In the genomic region with DNA sequence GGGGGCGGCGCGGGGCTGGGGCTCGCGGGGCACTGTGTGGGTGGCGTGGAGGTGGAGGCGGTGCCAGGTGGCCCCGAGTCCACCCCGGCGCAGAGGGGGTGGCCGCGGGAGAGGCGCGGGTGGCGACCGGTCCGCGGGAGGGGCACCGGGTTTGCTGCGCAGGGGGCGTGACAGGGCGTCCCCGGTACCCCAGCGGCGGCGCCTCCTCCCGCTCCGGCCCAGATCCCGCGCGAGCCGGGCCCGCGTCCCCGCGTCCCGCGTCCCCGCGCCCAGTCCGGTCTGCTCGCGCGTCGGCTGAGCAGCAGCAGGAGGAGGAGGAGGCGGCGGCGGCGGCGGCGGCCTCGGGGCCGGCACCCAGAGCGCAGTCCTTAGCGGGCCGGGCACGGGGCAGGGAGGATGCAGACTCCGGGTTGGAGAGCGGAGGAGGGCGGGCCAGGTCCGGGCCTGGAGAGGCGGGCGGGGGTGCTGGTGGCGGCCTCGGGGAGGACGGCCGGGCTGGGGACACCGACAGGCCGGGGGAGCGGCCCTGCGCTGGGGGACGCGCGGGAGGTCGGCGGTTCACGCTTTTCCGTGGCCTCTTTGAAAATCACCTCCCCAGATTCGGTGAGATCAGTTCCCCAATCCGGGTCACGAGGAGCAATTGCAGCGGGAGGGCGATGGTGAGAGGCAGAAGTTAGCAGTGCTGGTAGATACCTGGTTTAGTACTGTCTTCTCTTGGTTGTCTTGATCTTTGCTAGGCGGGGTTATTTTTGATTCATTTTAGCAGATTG, we compare ENCODE assay signal across 8 cellular contexts. TPM values are rescaled to one million over a fixed set of nuclear protein-coding genes. Genes with fewer than 3 reads are reported as not detected.
DNase-seq lines count a peak whose midpoint lies in the region; ATAC-seq, FAIRE-seq and TF ChIP-seq lines count a peak whose summit lies in the region.

No MANE protein-coding gene starts in this region.

- POLR2A ChIA-PET in WTC11 (lab: Charles Lee), result interaction anchor here (0.5 to 0.6 kb wide), 3 partner anchors 35 to 157 kb away, joined by 3 to 6 read pairs (median 3); no protein-coding TSS in a partner anchor

- H3K9me3 Mint-ChIP-seq in WTC11, result no peaks in the 10 kb centered on the region
- no peaks in the 10 kb centered on the region for H3K9me3 Mint-ChIP-seq in dendritic cell treated with granulocyte-macrophage colony-stimulating factor and Interleukin-4, amounts not matched to agents 40 ng/mL and 50 ng/mL, for 4 days

- no peaks in the 10 kb centered on the region for H3K36me3 Mint-ChIP-seq in WTC11
- peaks cover 13% of the 10 kb centered on the region for H3K36me3 Mint-ChIP-seq in dendritic cell treated with granulocyte-macrophage colony-stimulating factor and Interleukin-4, amounts not matched to agents 40 ng/mL and 50 ng/mL, for 4 days (ENCODE audit: low read depth)

- peak; percentile 60 for ATAC-seq in HG02884 (IDR thresholded peaks at IDR 0.05; ENCODE audit: unreplicated experiment)
- peak; percentile 11 for ATAC-seq in WTC11

- peak overlapping the region; percentile 80; the same call in 1 of the 2 replicates for H3K27ac Mint-ChIP-seq in WTC11
- H3K27ac Mint-ChIP-seq in dendritic cell treated with granulocyte-macrophage colony-stimulating factor and Interleukin-4, amounts not matched to agents 40 ng/mL and 50 ng/mL, for 4 days, result peak overlapping the region; percentile 80

- H3K4me3 ChIP-seq in ACC112 (ENCODE audit: low read depth, low read length) (peak overlapping the region; percentile 86), liver (ENCODE audit: low read depth in 1 of 3, low read length in 3 of 3) (peak overlapping the region; percentile 93 to 95 (median 94))

- H3K9ac ChIP-seq in liver (ENCODE audit: low read depth in 1 of 2, low read length in 2 of 2), result peak overlapping the region in 1 of 2 donors; percentile 43

- peak in 1 of 2 donors; percentile 11 for TF ChIP-seq RAD21 in liver (IDR thresholded peaks at IDR 0.05)

- intact Hi-C loops in dendritic cell treated with granulocyte-macrophage colony-stimulating factor and Interleukin-4, amounts not matched to agents 40 ng/mL and 50 ng/mL, for 4 days (cut with micrococcal nuclease), result loop anchor here (1.0 to 5.0 kb wide), 2 partner anchors 37 to 120 kb away; no protein-coding TSS in a partner anchor

- H3K27me3 ChIP-seq in ACC112 (ENCODE audit: insufficient read depth, low read length) (no peaks in the 10 kb centered on the region), liver (ENCODE audit: control insufficient read depth in 4 of 4, insufficient read depth in 4 of 4, low read length in 3 of 4) (no peaks in the 10 kb centered on the region)

- no peak for TF ChIP-seq CTCF in WTC11 (IDR thresholded peaks at IDR 0.05)
- no peak for TF ChIP-seq CTCF in liver (IDR thresholded peaks at IDR 0.05; ENCODE audit: low read depth, low read length, missing input control)

- peak overlapping the region; percentile 86 for H3K4me3 Mint-ChIP-seq in WTC11
- H3K4me3 Mint-ChIP-seq in dendritic cell treated with granulocyte-macrophage colony-stimulating factor and Interleukin-4, amounts not matched to agents 40 ng/mL and 50 ng/mL, for 4 days, result peak overlapping the region; percentile 85

- peaks cover 8% of the 10 kb centered on the region; the same call in 1 of the 2 replicates for H3K27me3 Mint-ChIP-seq in WTC11 (ENCODE audit: low read depth)
- H3K27me3 Mint-ChIP-seq in dendritic cell treated with granulocyte-macrophage colony-stimulating factor and Interleukin-4, amounts not matched to agents 40 ng/mL and 50 ng/mL, for 4 days, result peaks cover 2% of the 10 kb centered on the region

- H3K4me1 ChIP-seq in ACC112 (ENCODE audit: control insufficient read depth, insufficient read depth, low read length, unreplicated experiment) (peaks cover 42% of the 10 kb centered on the region), liver (ENCODE audit: control insufficient read depth in 4 of 4, insufficient read depth in 4 of 4, low read length in 3 of 4) (peaks cover 10 to 40% (median 33%) of the 10 kb centered on the region in 4 donors)

- no peak overlapping the region for H2AFZ ChIP-seq in ACC112 (ENCODE audit: low read length, unreplicated experiment)

- peaks cover 65% of the 10 kb centered on the region for H3K79me2 ChIP-seq in ACC112 (ENCODE audit: control insufficient read depth, insufficient read depth, low read length, unreplicated experiment)

- H3K27ac ChIP-seq in ACC112 (ENCODE audit: low read depth, low read length) (peak overlapping the region; percentile 77), liver (ENCODE audit: low read depth in 1 of 2, low read length in 2 of 2) (peak overlapping the region; percentile 90 to 92)

- peak; percentile 90 for FAIRE-seq in GM18507 (lab: Jason Lieb, UNC)

- CTCF ChIA-PET in WTC11 (lab: Charles Lee), result interaction anchor here (0.8 to 5.9 kb wide), 5 partner anchors 9 to 126 kb away, joined by 3 to 45 read pairs (median 4); no protein-coding TSS in a partner anchor

- no peaks in the 10 kb centered on the region for H3K9me3 ChIP-seq in liver (ENCODE audit: control insufficient read depth in 4 of 4, low read length in 3 of 4)

- under 1% methylated on average over 84 of the region's 84 CpGs for WGBS in liver

- DNase-seq in GM18507 (ENCODE audit: extremely low spot score, insufficient read length, low read depth), result peak; percentile 55
- peak; percentile 49 for DNase-seq in NCI-H1694 (lab: John Stamatoyannopoulos, UW)
- peak; percentile 60 for DNase-seq in WTC11 (ENCODE audit: low spot score)
- DNase-seq in stimulated activated CD4-positive, alpha-beta T cell treated with anti-CD3 and anti-CD28 coated beads, TNF-alpha, amount 100 ng/mL, for 4 hours (ENCODE audit: low read depth in 3 of 3), result peak in 2 of 3 experiments; percentile 7 to 10

- H3K36me3 ChIP-seq in ACC112 (ENCODE audit: insufficient read depth, low read length), result no peaks in the 10 kb centered on the region
- H3K36me3 ChIP-seq in liver (ENCODE audit: control insufficient read depth in 4 of 4, insufficient read depth in 3 of 4, low read depth in 1 of 4, low read length in 3 of 4), result no peaks in the 10 kb centered on the region

- peaks cover 60% of the 10 kb centered on the region for H3K4me1 Mint-ChIP-seq in WTC11
- peaks cover 42% of the 10 kb centered on the region for H3K4me1 Mint-ChIP-seq in dendritic cell treated with granulocyte-macrophage colony-stimulating factor and Interleukin-4, amounts not matched to agents 40 ng/mL and 50 ng/mL, for 4 days (ENCODE audit: low read depth)

TF ChIP-seq in WTC11, 78 proteins besides CTCF, POLR2A, EP300 and RAD21 (continues in another document):
- TF ChIP-seq MYBL2 (CRISPR knock-in tag; IDR thresholded peaks at IDR 0.05) (no peak), ZNF138 (CRISPR knock-in tag; conservative IDR thresholded peaks at IDR 0.05) (no peak), TEAD1 (CRISPR knock-in tag; IDR thresholded peaks at IDR 0.05) (no peak), FOXK1 (CRISPR knock-in tag; IDR thresholded peaks at IDR 0.05) (no peak), NR2C2 (CRISPR knock-in tag; IDR thresholded peaks at IDR 0.05) (no peak), JAZF1 (CRISPR knock-in tag; IDR thresholded peaks at IDR 0.05) (no peak)
- TF ChIP-seq, protein P1, sequence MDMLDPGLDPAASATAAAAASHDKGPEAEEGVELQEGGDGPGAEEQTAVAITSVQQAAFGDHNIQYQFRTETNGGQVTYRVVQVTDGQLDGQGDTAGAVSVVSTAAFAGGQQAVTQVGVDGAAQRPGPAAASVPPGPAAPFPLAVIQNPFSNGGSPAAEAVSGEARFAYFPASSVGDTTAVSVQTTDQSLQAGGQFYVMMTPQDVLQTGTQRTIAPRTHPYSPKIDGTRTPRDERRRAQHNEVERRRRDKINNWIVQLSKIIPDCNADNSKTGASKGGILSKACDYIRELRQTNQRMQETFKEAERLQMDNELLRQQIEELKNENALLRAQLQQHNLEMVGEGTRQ (CRISPR knock-in tag; IDR thresholded peaks at IDR 0.05), result peak; percentile 30; the same call in 1 of the 2 replicates
- TF ChIP-seq, protein P2, sequence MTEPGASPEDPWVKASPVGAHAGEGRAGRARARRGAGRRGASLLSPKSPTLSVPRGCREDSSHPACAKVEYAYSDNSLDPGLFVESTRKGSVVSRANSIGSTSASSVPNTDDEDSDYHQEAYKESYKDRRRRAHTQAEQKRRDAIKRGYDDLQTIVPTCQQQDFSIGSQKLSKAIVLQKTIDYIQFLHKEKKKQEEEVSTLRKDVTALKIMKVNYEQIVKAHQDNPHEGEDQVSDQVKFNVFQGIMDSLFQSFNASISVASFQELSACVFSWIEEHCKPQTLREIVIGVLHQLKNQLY (CRISPR knock-in tag; IDR thresholded peaks at IDR 0.05), result no peak

TF ChIP-seq in liver, 16 proteins besides CTCF, POLR2A, EP300 and RAD21:
- TF ChIP-seq GABPA (IDR thresholded peaks at IDR 0.05 in 1 of 2, conservative IDR thresholded peaks at IDR 0.05 in 1 of 2) (no peak), SP1 (IDR thresholded peaks at IDR 0.05) (no peak), EGR1 (IDR thresholded peaks at IDR 0.05; ENCODE audit: low read depth in 2 of 2) (no peak)

RNA-seq across cellular contexts. Expression of a gene that starts 1.6 kb away (rescaled TPM):
- total RNA-seq in WTC11 (2021), result 69.2 to 88.8 TPM (median 73.5 TPM) in 3 replicates
- 10 to 100 TPM; 21.9 to 86.2 TPM for total RNA-seq in liver
- polyA plus RNA-seq in liver, result 10 to 100 TPM in 1 of 2 donors, 1 to 10 TPM in 1; 8.5 to 10.1 TPM

Comparison
In these comparisons a context has a peak if more than half of its experiments do, and no peak if none do; other contexts are left out.
1. Peak in every context shown above with its lines: DNase-seq, ATAC-seq, H3K4me3 ChIP-seq and H3K27ac ChIP-seq.
2. DNase-seq: peak in every context shown above with its lines; median percentile 60 in WTC11; 55 in GM18507; 49 in NCI-H1694; 8 in stimulated activated CD4-positive, alpha-beta T cell treated with anti-CD3 and anti-CD28 coated beads, TNF-alpha, amount 100 ng/mL, for 4 hours.